ENCODE assay signal across 8 cellular contexts in genomic region chr1:59295603-59296002, GRCh38. TPM values are rescaled to one million over a fixed set of nuclear protein-coding genes. Genes with fewer than 3 reads are reported as not detected.
DNase-seq lines count a peak whose midpoint lies in the region; ATAC-seq and TF ChIP-seq lines count a peak whose summit lies in the region.

No MANE protein-coding gene starts in this region.

- H3K36me3 ChIP-seq in WERI-Rb-1: no peaks in the 10 kb centered on the region
- no peaks in the 10 kb centered on the region for H3K36me3 ChIP-seq in spleen
- H3K36me3 ChIP-seq in brain microvascular endothelial cell (replicated peaks): no peaks in the 10 kb centered on the region

- 49% methylated on average over 4 of the region's 4 CpGs for WGBS in right cardiac atrium
- 55 to 70% (median 59%) methylated on average over 4 of the region's 4 CpGs for WGBS in spleen, 5 donors

- peak overlapping the region; percentile 93 for H3K27ac ChIP-seq in WERI-Rb-1
- peak overlapping the region; percentile 99 for H3K27ac ChIP-seq in right cardiac atrium (ENCODE audit: low read length)
- H3K27ac ChIP-seq in spleen: peak overlapping the region; percentile 88 to 97 (median 94)
- no peak overlapping the region for H3K27ac ChIP-seq in brain microvascular endothelial cell

- TF ChIP-seq POLR2A in spleen (IDR thresholded peaks at IDR 0.05): no peak

- H3K9me3 ChIP-seq in WERI-Rb-1 (ENCODE audit: severe bottlenecking): peaks cover 3% of the 10 kb centered on the region
- H3K9me3 ChIP-seq in right cardiac atrium (ENCODE audit: control insufficient read depth, low read length): no peaks in the 10 kb centered on the region
- H3K9me3 ChIP-seq in spleen: no peaks in the 10 kb centered on the region

- H3K27me3 ChIP-seq in WERI-Rb-1 (ENCODE audit: insufficient read depth, low read depth, severe bottlenecking) (no peaks in the 10 kb centered on the region), right cardiac atrium (ENCODE audit: control insufficient read depth, insufficient read depth) (no peaks in the 10 kb centered on the region), spleen (replicated peaks in 1 of 7) (no peaks in the 10 kb centered on the region), brain microvascular endothelial cell (replicated peaks) (no peaks in the 10 kb centered on the region)

- no peak for ATAC-seq in right cardiac atrium
- ATAC-seq in GM21367 (IDR thresholded peaks at IDR 0.05; ENCODE audit: unreplicated experiment): no peak
- ATAC-seq in esophagus mucosa: no peak

- no peak for TF ChIP-seq CTCF in WERI-Rb-1 (IDR thresholded peaks at IDR 0.05; ENCODE audit: low read depth, low read length)
- TF ChIP-seq CTCF in spleen (IDR thresholded peaks at IDR 0.05 in 8 of 11, conservative IDR thresholded peaks at IDR 0.05 in 3 of 11): no peak
- TF ChIP-seq CTCF in brain microvascular endothelial cell (IDR thresholded peaks at IDR 0.05; ENCODE audit: low read depth, low read length, missing control alignments): no peak

- in situ Hi-C loops in brain microvascular endothelial cell (cut with HindIII; ENCODE audit: low pct_ligation_motif_present, low sequenced_read_pairs): no loop called here

- peak overlapping the region; percentile 75 for H3K4me3 ChIP-seq in WERI-Rb-1 (ENCODE audit: low read depth, low read length)
- H3K4me3 ChIP-seq in right cardiac atrium (ENCODE audit: low read length): peak overlapping the region; percentile 63
- peak overlapping the region in 5 of 8 donors; percentile 35 to 74 (median 41) for H3K4me3 ChIP-seq in spleen
- H3K4me3 ChIP-seq in brain microvascular endothelial cell (ENCODE audit: low read depth, low read length): no peak overlapping the region

- peaks cover 3% of the 10 kb centered on the region for H3K4me1 ChIP-seq in right cardiac atrium (ENCODE audit: control insufficient read depth, insufficient read depth, low read length)
- peaks cover 15 to 69% (median 42%) of the 10 kb centered on the region in 6 donors for H3K4me1 ChIP-seq in spleen

- intact Hi-C loops in right cardiac atrium (cut with DNase I): loop anchor here (5.0 to 10.0 kb wide), 10 partner anchors 141 to 513 kb away; partner anchors contain the start of gene JUN (in 3 of the 4)
- intact Hi-C loops in spleen (cut with DNase I; ENCODE audit: low total_unique reads): loop anchor here (10.0 kb wide), 3 partner anchors 391 to 511 kb away; partner anchors contain the start of gene JUN

- DNase-seq in NCI-H1417 (lab: John Stamatoyannopoulos, UW): peak; percentile 28 to 72 (median 54)
- no peak for DNase-seq in NCI-H1417 treated with DMSO at 0.1 percent for 48 hours (lab: John Stamatoyannopoulos, UW)
- no peak for DNase-seq in WERI-Rb-1
- DNase-seq in right cardiac atrium: no peak
- DNase-seq in spleen: no peak
- no peak for DNase-seq in brain microvascular endothelial cell

RNA-seq across cellular contexts. Expression of gene FGGY, which starts 1.3 kb away (rescaled TPM):
- 10 to 100 TPM; 17.4 to 20.5 (median 20.2) TPM for total RNA-seq in right cardiac atrium
- 10.0 TPM for polyA plus RNA-seq in right cardiac atrium
- 10 to 100 TPM; 10.8 to 27.8 (median 14.3) TPM for total RNA-seq in spleen
- polyA plus RNA-seq in spleen: 1 to 10 TPM; 1.7 to 6.0 (median 2.4) TPM
- 10.4 TPM for total RNA-seq in esophagus mucosa

Comparison
In these comparisons a context has a peak if more than half of its experiments do, and no peak if none do; other contexts are left out.
1. DNase-seq: peak in NCI-H1417 (3 of 3); none in NCI-H1417 treated with DMSO at 0.1 percent for 48 hours (single experiment), WERI-Rb-1 (single experiment), right cardiac atrium (0 of 3), spleen (single experiment) and brain microvascular endothelial cell (single experiment).